ENCODE assay signal across 9 cellular contexts in the genomic region with DNA sequence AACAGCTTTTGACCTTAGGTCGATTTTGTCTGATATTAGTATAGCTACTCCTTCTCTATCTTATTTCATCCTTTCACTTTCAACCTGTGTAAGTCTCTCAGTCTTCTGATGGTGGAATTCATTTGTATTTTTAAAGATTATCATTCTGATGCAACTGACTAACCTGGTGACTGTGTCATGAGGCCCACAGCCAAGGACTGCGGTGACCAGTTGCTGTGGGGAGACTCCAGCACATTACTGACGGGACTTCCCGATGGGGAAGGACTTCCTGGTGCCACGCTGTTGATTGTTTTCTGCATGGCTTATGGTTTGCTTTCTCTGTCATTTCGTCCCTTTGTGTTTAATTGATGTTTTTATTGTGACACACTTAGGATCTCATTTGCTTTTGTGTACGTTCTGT. TPM values are rescaled to one million over a fixed set of nuclear protein-coding genes. Genes with fewer than 3 reads are reported as not detected.
DNase-seq lines count a peak whose midpoint lies in the region; ATAC-seq, FAIRE-seq and TF ChIP-seq lines count a peak whose summit lies in the region.
"Had no signal": no experiment of that assay in that cellular context is flagged by ENCODE, and none has a peak within 500 bp of the region (broad histone marks: within the 10 kb centered on the region; RNA-seq: fewer than 3 reads in every experiment).

No MANE protein-coding gene starts in this region.

- TF ChIP-seq CTCF in activated B cell treated with CpG ODN at 0.5 μM for 24 hours (IDR thresholded peaks at IDR 0.05) (no peak), pancreas (IDR thresholded peaks at IDR 0.05) (no peak)

- intact Hi-C loops in activated B cell treated with CpG ODN at 0.5 μM for 24 hours (cut with micrococcal nuclease), result no loop called here
- intact Hi-C loops in pancreas (cut with DNase I), result no loop called here

- no peaks in the 10 kb centered on the region for H3K9me3 ChIP-seq in pancreas

- ATAC-seq in HG02623 (IDR thresholded peaks at IDR 0.05; ENCODE audit: unreplicated experiment) (peak; percentile 68), activated B cell treated with CpG ODN at 0.5 μM for 24 hours (ENCODE audit: low read depth) (peak; percentile 84), pancreas (peak in 3 of 4 donors; percentile 80 to 91 (median 88))

- H3K36me3 Mint-ChIP-seq in activated B cell treated with CpG ODN at 0.5 μM for 24 hours (ENCODE audit: low read depth), result peaks cover 6% of the 10 kb centered on the region

- H3K4me1 Mint-ChIP-seq in activated B cell treated with CpG ODN at 0.5 μM for 24 hours, result peaks cover 14% of the 10 kb centered on the region

- no peak for FAIRE-seq in pancreas (lab: Jason Lieb, UNC)

- H3K27ac Mint-ChIP-seq in activated B cell treated with CpG ODN at 0.5 μM for 24 hours, result peak overlapping the region; percentile 84

- POLR2A ChIA-PET in activated B cell treated with CpG ODN at 0.5 μM for 24 hours (lab: Charles Lee), result interaction anchor here (0.6 to 1.5 kb wide), 6 partner anchors 9 to 278 kb away, joined by 3 to 6 read pairs (median 4); partner anchors contain the start of gene SOCS1

- no peaks in the 10 kb centered on the region for H3K27me3 Mint-ChIP-seq in activated B cell treated with CpG ODN at 0.5 μM for 24 hours

- H3K27me3 ChIP-seq in pancreas, result no peaks in the 10 kb centered on the region

- DNase-seq in NCI-H2029 (lab: John Stamatoyannopoulos, UW) (peak; percentile 18), NCI-H2029 treated with DMSO at 0.1 percent for 48 hours (lab: John Stamatoyannopoulos, UW) (no peak), activated B cell treated with CpG ODN at 0.5 μM for 24 hours (no peak), pancreas (no peak), NCI-H187 (lab: John Stamatoyannopoulos, UW) (no peak), Kasumi-1 (lab: John Stamatoyannopoulos, UW) (no peak), NCI-H524 (lab: John Stamatoyannopoulos, UW) (no peak)

- H3K4me3 ChIP-seq in pancreas, result no peak overlapping the region

- H3K9me3 Mint-ChIP-seq in activated B cell treated with CpG ODN at 0.5 μM for 24 hours, result no peaks in the 10 kb centered on the region

- no peaks in the 10 kb centered on the region for H3K4me1 ChIP-seq in pancreas

- H3K4me3 Mint-ChIP-seq in activated B cell treated with CpG ODN at 0.5 μM for 24 hours, result peak overlapping the region; percentile 63

- CTCF ChIA-PET in activated B cell treated with CpG ODN at 0.5 μM for 24 hours (lab: Charles Lee), result no interaction called here

- no peaks in the 10 kb centered on the region for H3K36me3 ChIP-seq in pancreas

- 50 to 59% methylated on average over 7 of the region's 7 CpGs for WGBS in pancreas, 2 donors

- peak overlapping the region in 2 of 4 donors; percentile 64 to 76 for H3K27ac ChIP-seq in pancreas
- H3K27ac ChIP-seq: 22Rv1 had no signal

RNA-seq across cellular contexts. Expression of gene RMI2, which starts 34.2 kb away (rescaled TPM):
- total RNA-seq in activated B cell treated with CpG ODN at 0.5 μM for 24 hours (8.1 TPM in 2 replicates), pancreas (1 to 10 TPM in 4 of 6 donors, under 1 TPM in 2; 0.35 to 3.2 (median 1.2) TPM)
- polyA plus RNA-seq in pancreas, result 1 to 10 TPM in 1 of 2 donors, under 1 TPM in 1; 0.65 to 1.5 TPM
